Comparison of ENCODE assay signal across 27 cellular contexts in genomic region chr15:85000937-85001336, GRCh38. TPM values are rescaled to one million over a fixed set of nuclear protein-coding genes. Genes with fewer than 3 reads are reported as not detected.
DNase-seq lines count a peak whose midpoint lies in the region; ATAC-seq, FAIRE-seq and TF ChIP-seq lines count a peak whose summit lies in the region.
"Had no signal": no experiment of that assay in that cellular context is flagged by ENCODE, and none has a peak within 500 bp of the region (broad histone marks: within the 10 kb centered on the region; RNA-seq: fewer than 3 reads in every experiment).

No MANE protein-coding gene starts in this region.

- no peaks in the 10 kb centered on the region for H3K27me3 ChIP-seq in left ventricle myocardium inferior (ENCODE audit: low read depth)
- H3K27me3 ChIP-seq in pancreas = no peaks in the 10 kb centered on the region
- no peaks in the 10 kb centered on the region for H3K27me3 ChIP-seq in upper lobe of left lung
- H3K27me3 ChIP-seq: neural progenitor cell, tibial nerve had no signal

- DNase-seq in left cardiac atrium (peak; percentile 52), Right ventricle myocardium superior (no peak), left ventricle myocardium inferior (no peak), pancreas (no peak), upper lobe of left lung (no peak), DMS153 (lab: John Stamatoyannopoulos, UW) (no peak)
- DNase-seq: activated CD4-positive, alpha-beta T cell treated with anti-CD3 and anti-CD28 coated beads, Interleukin-2, amount 50 U/mL, for 48 hours; activated CD8-positive, alpha-beta memory T cell treated with anti-CD3 and anti-CD28 coated beads, Interleukin-2, amount 50 U/mL, for 48 hours; C1 segment of cervical spinal cord; kidney glomerular epithelial cell; midbrain; NCI-H1048; NCI-H187; NCI-H526 treated with DMSO at 0.1 percent for 48 hours; RPMI8226; stimulated activated naive B cell treated with anti-CD40 and anti-IgM and Interleukin-4, amounts not matched to agents 10 μg/mL and 1 μg/mL and 100 μg/mL, for 72 hours; WERI-Rb-1 had no signal

- no peak for TF ChIP-seq EP300 in upper lobe of left lung (IDR thresholded peaks at IDR 0.05)

- intact Hi-C loops in left cardiac atrium (cut with DNase I) = loop anchor here in 1 of 2 donors (1.0 kb wide), 1 partner anchor 36 kb away; no protein-coding TSS in a partner anchor
- intact Hi-C loops in Right ventricle myocardium superior (cut with DNase I) = no loop called here
- intact Hi-C loops in left ventricle myocardium inferior (cut with micrococcal nuclease) = no loop called here
- intact Hi-C loops in pancreas (cut with DNase I) = no loop called here

- no peak for FAIRE-seq in pancreas (lab: Jason Lieb, UNC)
- FAIRE-seq: astrocyte, D721Med, HTR-8/SVneo had no signal

- H3K9me3 ChIP-seq in left ventricle myocardium inferior (replicated peaks) (no peaks in the 10 kb centered on the region), pancreas (no peaks in the 10 kb centered on the region), upper lobe of left lung (no peaks in the 10 kb centered on the region)
- H3K9me3 ChIP-seq: HAP-1, tibial nerve had no signal

- H3K36me3 ChIP-seq in left ventricle myocardium inferior (no peaks in the 10 kb centered on the region), pancreas (no peaks in the 10 kb centered on the region), upper lobe of left lung (no peaks in the 10 kb centered on the region)
- H3K36me3 ChIP-seq: HAP-1, neural progenitor cell, tibial nerve, WERI-Rb-1 had no signal

- H3K4me1 ChIP-seq in left ventricle myocardium inferior (peaks cover 78% of the 10 kb centered on the region), pancreas (peaks cover 17 to 24% (median 18%) of the 10 kb centered on the region in 3 donors), upper lobe of left lung (peaks cover 4 to 33% (median 17%) of the 10 kb centered on the region in 4 donors)
- H3K4me1 ChIP-seq: neural progenitor cell had no signal

- WGBS in pancreas, 2 donors = 23 to 25% methylated on average over 5 of the region's 5 CpGs
- WGBS in upper lobe of left lung, 2 donors = 62 to 65% methylated on average over 5 of the region's 5 CpGs

- TF ChIP-seq POLR2A in upper lobe of left lung (IDR thresholded peaks at IDR 0.05) = no peak

- ATAC-seq in left cardiac atrium = peak in 1 of 2 donors; percentile 44
- ATAC-seq in Right ventricle myocardium superior (ENCODE audit: poor library complexity) = no peak
- ATAC-seq in pancreas = peak in 3 of 4 donors; percentile 51 to 53 (median 53)
- no peak for ATAC-seq in upper lobe of left lung (ENCODE audit: low FRiP score in 2 of 2)
- ATAC-seq in GM18858 (IDR thresholded peaks at IDR 0.05; ENCODE audit: unreplicated experiment) = no peak
- no peak for ATAC-seq in HG03097 (IDR thresholded peaks at IDR 0.05; ENCODE audit: low FRiP score, unreplicated experiment)
- ATAC-seq: SK-N-SH treated with all-trans-retinoic acid at 6 μM for 48 hours; stimulated activated naive B cell treated with anti-CD40 and anti-IgM and Interleukin-4, amounts not matched to agents 10 μg/mL and 1 μg/mL and 100 μg/mL, for 72 hours had no signal

- peak overlapping the region; percentile 69 for H3K27ac ChIP-seq in left ventricle myocardium inferior (replicated peaks)
- peak overlapping the region in 2 of 4 donors; percentile 12 to 63 for H3K27ac ChIP-seq in pancreas
- H3K27ac ChIP-seq in upper lobe of left lung = no peak overlapping the region
- H3K27ac ChIP-seq: neural progenitor cell, WERI-Rb-1 had no signal

- TF ChIP-seq CTCF in left ventricle myocardium inferior (IDR thresholded peaks at IDR 0.05; ENCODE audit: borderline replicate concordance) = no peak
- no peak for TF ChIP-seq CTCF in pancreas (IDR thresholded peaks at IDR 0.05)
- TF ChIP-seq CTCF in upper lobe of left lung (IDR thresholded peaks at IDR 0.05) = no peak

- H3K4me3 ChIP-seq in left ventricle myocardium inferior = no peak overlapping the region
- no peak overlapping the region for H3K4me3 ChIP-seq in pancreas
- H3K4me3 ChIP-seq in upper lobe of left lung = no peak overlapping the region
- H3K4me3 ChIP-seq: HAP-1, neural progenitor cell, smooth muscle cell, tibial nerve had no signal

RNA-seq across cellular contexts. Expression of gene PDE8A, which starts 19.3 kb away (rescaled TPM):
- 10 to 100 TPM; 21.1 to 26.3 TPM for total RNA-seq in left cardiac atrium
- 13.5 TPM for total RNA-seq in Right ventricle myocardium superior
- total RNA-seq in left ventricle myocardium inferior = 17.8 TPM
- total RNA-seq in pancreas = 10 to 100 TPM; 14.7 to 27.6 (median 19.2) TPM
- polyA plus RNA-seq in pancreas = 10 to 100 TPM; 20.1 to 31.3 TPM
- 10 to 100 TPM; 36.5 to 66.0 (median 48.4) TPM for total RNA-seq in upper lobe of left lung

Comparison
In these comparisons a context has a peak if more than half of its experiments do, and no peak if none do; other contexts are left out.
1. ATAC-seq: peak in pancreas (3 of 4); none in Right ventricle myocardium superior (single experiment), upper lobe of left lung (0 of 2), GM18858 (single experiment) and HG03097 (single experiment).